9 cellular contexts compared by ENCODE assay signal in the genomic region with DNA sequence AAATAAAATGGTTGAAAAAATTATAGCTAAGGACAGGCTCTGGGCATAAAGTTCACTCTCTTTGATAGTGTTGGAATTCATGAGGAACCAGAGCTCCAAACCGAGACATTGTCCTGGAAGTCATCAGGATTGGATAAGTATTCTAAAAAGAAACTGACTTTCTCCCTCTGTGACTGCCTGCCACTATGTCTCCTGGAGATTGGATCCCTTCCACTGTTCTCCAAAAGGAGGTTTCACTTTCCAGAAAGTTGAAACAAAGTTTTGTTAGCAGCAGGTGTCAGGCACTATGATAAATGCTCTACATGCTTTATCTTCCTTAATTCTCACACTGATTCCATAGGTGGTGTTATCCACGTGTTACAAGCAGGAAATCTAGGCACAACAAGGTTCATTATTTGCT. TPM values are rescaled to one million over a fixed set of nuclear protein-coding genes. Genes with fewer than 3 reads are reported as not detected.
DNase-seq lines count a peak whose midpoint lies in the region; ATAC-seq and TF ChIP-seq lines count a peak whose summit lies in the region.
"Had no signal": no experiment of that assay in that cellular context is flagged by ENCODE, and none has a peak within 500 bp of the region (broad histone marks: within the 10 kb centered on the region; RNA-seq: fewer than 3 reads in every experiment).

No MANE protein-coding gene starts in this region.

- peak overlapping the region; percentile 73 to 90 (median 84) for H3K4me3 Mint-ChIP-seq in IgD-negative memory B cell
- peak overlapping the region; percentile 71 for H3K4me3 Mint-ChIP-seq in stimulated activated memory B cell treated with anti-CD40 and anti-IgM and Interleukin-4, amounts not matched to agents 10 μg/mL and 1 μg/mL and 100 μg/mL, for 72 hours
- no peak overlapping the region for H3K4me3 Mint-ChIP-seq in activated CD8-positive, alpha-beta T cell treated with anti-CD3 and anti-CD28 coated beads for 36 hours

- DNase-seq in hippocampal formation (lab: John Stamatoyannopoulos, UW) (no peak), LoVo (ENCODE audit: low spot score) (no peak), PC-3 (no peak)
- no peak for DNase-seq in activated CD8-positive, alpha-beta T cell treated with anti-CD3 and anti-CD28 coated beads for 36 hours
- DNase-seq: activated T-cell treated with anti-CD3 and anti-CD28 coated beads, Interleukin-2, amount 50 U/mL, for 1 hour had no signal

- BruUV-seq in PC-3 (replicated peaks; lab: Mats Ljungman, UMichigan), result no TSS peak

- intact Hi-C loops in activated CD8-positive, alpha-beta T cell treated with anti-CD3 and anti-CD28 coated beads for 36 hours (cut with micrococcal nuclease), result no loop called here
- intact Hi-C loops in PC-3 (cut with micrococcal nuclease), result no loop called here

- peaks cover 32% of the 10 kb centered on the region for H3K36me3 Mint-ChIP-seq in IgD-negative memory B cell
- peaks cover 37% of the 10 kb centered on the region for H3K36me3 Mint-ChIP-seq in stimulated activated memory B cell treated with anti-CD40 and anti-IgM and Interleukin-4, amounts not matched to agents 10 μg/mL and 1 μg/mL and 100 μg/mL, for 72 hours
- no peaks in the 10 kb centered on the region for H3K36me3 Mint-ChIP-seq in activated CD8-positive, alpha-beta T cell treated with anti-CD3 and anti-CD28 coated beads for 36 hours (ENCODE audit: low read depth)

- CTCF ChIA-PET in activated CD8-positive, alpha-beta T cell treated with anti-CD3 and anti-CD28 coated beads for 36 hours (lab: Charles Lee), result no interaction called here
- CTCF ChIA-PET in PC-3 (lab: Charles Lee), result no interaction called here

- no peak overlapping the region for H3K9ac ChIP-seq in PC-3 (ENCODE audit: low read length)

- POLR2A ChIA-PET in activated CD8-positive, alpha-beta T cell treated with anti-CD3 and anti-CD28 coated beads for 36 hours (lab: Charles Lee), result no interaction called here
- POLR2A ChIA-PET in PC-3 (lab: Charles Lee; ENCODE audit: unreplicated experiment), result no interaction called here

- H3K27ac ChIP-seq in PC-3 (ENCODE audit: low read length), result no peak overlapping the region

- TF ChIP-seq CTCF in activated CD8-positive, alpha-beta T cell treated with anti-CD3 and anti-CD28 coated beads for 36 hours (IDR thresholded peaks at IDR 0.05), result no peak
- TF ChIP-seq CTCF in PC-3 (conservative IDR thresholded peaks at IDR 0.05; ENCODE audit: low read depth, low read length), result no peak

- no peaks in the 10 kb centered on the region for H3K79me2 ChIP-seq in PC-3 (ENCODE audit: low read length)

- no peaks in the 10 kb centered on the region for H3K27me3 Mint-ChIP-seq in IgD-negative memory B cell
- no peaks in the 10 kb centered on the region for H3K27me3 Mint-ChIP-seq in stimulated activated memory B cell treated with anti-CD40 and anti-IgM and Interleukin-4, amounts not matched to agents 10 μg/mL and 1 μg/mL and 100 μg/mL, for 72 hours
- H3K27me3 Mint-ChIP-seq in activated CD8-positive, alpha-beta T cell treated with anti-CD3 and anti-CD28 coated beads for 36 hours, result peaks cover 2% of the 10 kb centered on the region

- peak overlapping the region; percentile 93 to 98 (median 96) for H3K27ac Mint-ChIP-seq in IgD-negative memory B cell
- peak overlapping the region; percentile 99 for H3K27ac Mint-ChIP-seq in stimulated activated memory B cell treated with anti-CD40 and anti-IgM and Interleukin-4, amounts not matched to agents 10 μg/mL and 1 μg/mL and 100 μg/mL, for 72 hours
- H3K27ac Mint-ChIP-seq in activated CD8-positive, alpha-beta T cell treated with anti-CD3 and anti-CD28 coated beads for 36 hours, result no peak overlapping the region

- 0 out of 2 replicates have a peak, but pooled peaks cover 4% of the 10 kb centered on the region for H3K4me1 ChIP-seq in PC-3 (ENCODE audit: insufficient read depth, low read length)

- peak; percentile 27 for ATAC-seq in GM19328 (IDR thresholded peaks at IDR 0.05; ENCODE audit: unreplicated experiment)
- ATAC-seq in HG02852 (IDR thresholded peaks at IDR 0.05; ENCODE audit: unreplicated experiment), result peak; percentile 43
- ATAC-seq in stimulated activated memory B cell treated with anti-CD40 and anti-IgM and Interleukin-4, amounts not matched to agents 10 μg/mL and 1 μg/mL and 100 μg/mL, for 72 hours, result peak; percentile 60
- ATAC-seq in activated CD8-positive, alpha-beta T cell treated with anti-CD3 and anti-CD28 coated beads for 36 hours, result no peak
- no peak for ATAC-seq in PC-3

- peaks cover 50 to 70% (median 60%) of the 10 kb centered on the region in 3 donors for H3K4me1 Mint-ChIP-seq in IgD-negative memory B cell
- H3K4me1 Mint-ChIP-seq in stimulated activated memory B cell treated with anti-CD40 and anti-IgM and Interleukin-4, amounts not matched to agents 10 μg/mL and 1 μg/mL and 100 μg/mL, for 72 hours, result peaks cover 64% of the 10 kb centered on the region
- no peaks in the 10 kb centered on the region for H3K4me1 Mint-ChIP-seq in activated CD8-positive, alpha-beta T cell treated with anti-CD3 and anti-CD28 coated beads for 36 hours (ENCODE audit: low read depth)

- no peaks in the 10 kb centered on the region for H3K36me3 ChIP-seq in PC-3 (ENCODE audit: low read depth, low read length)

- H3K9me3 Mint-ChIP-seq in IgD-negative memory B cell, result peaks cover 0 to 3% (median 1%) of the 10 kb centered on the region in 3 donors
- peaks cover 7% of the 10 kb centered on the region for H3K9me3 Mint-ChIP-seq in stimulated activated memory B cell treated with anti-CD40 and anti-IgM and Interleukin-4, amounts not matched to agents 10 μg/mL and 1 μg/mL and 100 μg/mL, for 72 hours
- H3K9me3 Mint-ChIP-seq in activated CD8-positive, alpha-beta T cell treated with anti-CD3 and anti-CD28 coated beads for 36 hours, result no peaks in the 10 kb centered on the region

- no peak overlapping the region for H2AFZ ChIP-seq in PC-3 (ENCODE audit: low read length)

- no peak overlapping the region for H3K4me2 ChIP-seq in PC-3 (ENCODE audit: low read length)

- no peaks in the 10 kb centered on the region for H3K9me3 ChIP-seq in PC-3 (ENCODE audit: low read length)

- H3K9me2 ChIP-seq in PC-3 (replicated peaks; ENCODE audit: low read length), result no peaks in the 10 kb centered on the region

- H4K20me1 ChIP-seq in PC-3 (ENCODE audit: low read length), result no peaks in the 10 kb centered on the region

- no peaks in the 10 kb centered on the region for H3K27me3 ChIP-seq in PC-3 (ENCODE audit: low read length)

- H3K4me3 ChIP-seq in PC-3 (ENCODE audit: low read length), result no peak overlapping the region

- H3F3A ChIP-seq in PC-3 (ENCODE audit: low read length, unreplicated experiment), result no peaks in the 10 kb centered on the region

RNA-seq across cellular contexts. Expression of a gene that starts 16.8 kb away (rescaled TPM):
- polyA plus RNA-seq in IgD-negative memory B cell, result 599 TPM
- under 1 TPM; 0.09 to 0.34 TPM for total RNA-seq in activated CD8-positive, alpha-beta T cell treated with anti-CD3 and anti-CD28 coated beads for 36 hours
- total RNA-seq in PC-3 (2014; rRNA removed), result 1.5 and 1.8 TPM in 2 replicates

Comparison
In these comparisons a context has a peak if more than half of its experiments do, and no peak if none do; other contexts are left out.
1. ATAC-seq: peak in GM19328 (single experiment), HG02852 (single experiment) and stimulated activated memory B cell treated with anti-CD40 and anti-IgM and Interleukin-4, amounts not matched to agents 10 μg/mL and 1 μg/mL and 100 μg/mL, for 72 hours (single experiment); none in activated CD8-positive, alpha-beta T cell treated with anti-CD3 and anti-CD28 coated beads for 36 hours (single experiment) and PC-3 (single experiment).